In genomic region chr21:37669249-37669648, GRCh38 we compare ENCODE assay signal across 38 cellular contexts.
"Had no signal": no experiment of that assay in that cellular context is flagged by ENCODE, and none has a peak within 500 bp of the region (broad histone marks: within the 10 kb centered on the region; RNA-seq: fewer than 3 reads in every experiment).

No MANE protein-coding gene starts in this region.

- H3K9me3 Mint-ChIP-seq: activated B cell treated with CpG ODN at 0.5 μM for 24 hours; activated CD4-positive, alpha-beta memory T cell treated with anti-CD3 and anti-CD28 coated beads for 36 hours; activated naive CD8-positive, alpha-beta T cell treated with anti-CD3 and anti-CD28 coated beads for 36 hours; T-helper 1 cell treated with Interleukin-12 subunit alpha and Interleukin-12 subunit beta and Interleukin-4 antibody, amounts not matched to agents 30 μg/mL and 1 μg/mL, for 36 hours; T-helper 2 cell treated with Interferon-gamma antibody and Interleukin-4, amounts not matched to agents 5 μg/mL and 100 μg/mL, for 36 hours had no signal

- H3K4me2 ChIP-seq: SK-N-SH had no signal

- ATAC-seq: activated CD8-positive, alpha-beta memory T cell treated with anti-CD3 and anti-CD28 coated beads, Interleukin-2, amount 10 ng/mL, durations not matched to agents 7 days and 5 days; PC-3 had no signal

- H3K27me3 ChIP-seq: MG63, Peyer's patch, SJSA1 had no signal

- H3K4me1 Mint-ChIP-seq: activated B cell treated with CpG ODN at 0.5 μM for 24 hours; activated CD8-positive, alpha-beta memory T cell treated with anti-CD3 and anti-CD28 coated beads, Interleukin-2, amount 10 ng/mL, durations not matched to agents 7 days and 5 days; activated naive CD8-positive, alpha-beta T cell treated with anti-CD3 and anti-CD28 coated beads for 36 hours had no signal

- H3K36me3 Mint-ChIP-seq: activated CD4-positive, alpha-beta memory T cell treated with anti-CD3 and anti-CD28 coated beads for 36 hours; activated CD8-positive, alpha-beta memory T cell treated with anti-CD3 and anti-CD28 coated beads, Interleukin-2, amount 10 ng/mL, durations not matched to agents 7 days and 5 days; activated naive CD8-positive, alpha-beta T cell treated with anti-CD3 and anti-CD28 coated beads for 36 hours had no signal

- DNase-seq: activated B cell treated with CpG ODN at 0.5 μM for 24 hours; activated CD4-positive, alpha-beta memory T cell treated with anti-CD3 and anti-CD28 coated beads for 36 hours; activated CD4-positive, alpha-beta T cell treated with anti-CD3 and anti-CD28 coated beads for 4 hours; activated CD4-positive, alpha-beta T cell treated with anti-CD3 and anti-CD28 coated beads, Interleukin-2, amount 50 U/mL, for 1 hour; activated CD4-positive, CD25-positive, alpha-beta regulatory T cell treated with anti-CD3 and anti-CD28 coated beads, Interleukin-2, amount 50 U/mL, for 72 hours; activated CD8-positive, alpha-beta memory T cell treated with anti-CD3 and anti-CD28 coated beads for 24 hours; activated CD8-positive, alpha-beta memory T cell treated with anti-CD3 and anti-CD28 coated beads, Interleukin-2, amount 10 ng/mL, durations not matched to agents 7 days and 5 days; activated CD8-positive, alpha-beta memory T cell treated with anti-CD3 and anti-CD28 coated beads, Interleukin-2, amount 50 U/mL, for 48 hours; activated effector memory CD4-positive, alpha-beta T cell treated with anti-CD3 and anti-CD28 coated beads, Interleukin-2, amount 50 U/mL, for 16 hours; activated naive CD4-positive, alpha-beta T cell; activated naive CD4-positive, alpha-beta T cell treated with anti-CD3 and anti-CD28 coated beads, Interleukin-2, amount 50 U/mL, for 16 hours; activated naive CD8-positive, alpha-beta T cell treated with anti-CD3 and anti-CD28 coated beads for 36 hours; activated T-cell treated with anti-CD3 and anti-CD28 coated beads, Interleukin-2, amount 50 U/mL, for 48 hours; amniotic stem cell; aorta; brain microvascular endothelial cell; central memory CD4-positive, alpha-beta T cell; MG63; MV-4-11; NCI-H1092; NCI-H1417; NCI-H146; NCI-H187; NCI-H2029 treated with DMSO at 0.1 percent for 48 hours; NCI-H2107; NCI-H2171; NCI-H510A; NCI-H526; NCI-H748 treated with DMSO at 0.1 percent for 48 hours; NK-92 treated with Interleukin-12 subunit alpha and Interleukin-12 subunit beta, amount 100 ng/mL, for 24 hours; PC-3; Peyer's patch; RPMI8226; SHP77 treated with DMSO at 0.1 percent for 48 hours; SK-N-SH had no signal

- H3K9me3 ChIP-seq: MG63, Peyer's patch, SJSA1, SK-N-SH had no signal

- H3K4me3 Mint-ChIP-seq: activated B cell treated with CpG ODN at 0.5 μM for 24 hours; activated CD4-positive, alpha-beta memory T cell treated with anti-CD3 and anti-CD28 coated beads for 36 hours; activated CD8-positive, alpha-beta memory T cell treated with anti-CD3 and anti-CD28 coated beads, Interleukin-2, amount 10 ng/mL, durations not matched to agents 7 days and 5 days; activated naive CD8-positive, alpha-beta T cell treated with anti-CD3 and anti-CD28 coated beads for 36 hours; T-helper 1 cell treated with Interleukin-12 subunit alpha and Interleukin-12 subunit beta and Interleukin-4 antibody, amounts not matched to agents 30 μg/mL and 1 μg/mL, for 36 hours; T-helper 2 cell treated with Interferon-gamma antibody and Interleukin-4, amounts not matched to agents 5 μg/mL and 100 μg/mL, for 36 hours had no signal

- H3K9ac ChIP-seq: SK-N-SH had no signal

- H3K27ac Mint-ChIP-seq: activated B cell treated with CpG ODN at 0.5 μM for 24 hours; activated CD4-positive, alpha-beta memory T cell treated with anti-CD3 and anti-CD28 coated beads for 36 hours; activated CD8-positive, alpha-beta memory T cell treated with anti-CD3 and anti-CD28 coated beads, Interleukin-2, amount 10 ng/mL, durations not matched to agents 7 days and 5 days; activated naive CD8-positive, alpha-beta T cell treated with anti-CD3 and anti-CD28 coated beads for 36 hours; T-helper 1 cell treated with Interleukin-12 subunit alpha and Interleukin-12 subunit beta and Interleukin-4 antibody, amounts not matched to agents 30 μg/mL and 1 μg/mL, for 36 hours; T-helper 2 cell treated with Interferon-gamma antibody and Interleukin-4, amounts not matched to agents 5 μg/mL and 100 μg/mL, for 36 hours had no signal

- H3K27ac ChIP-seq: brain microvascular endothelial cell, Peyer's patch, SJSA1 had no signal

- H3K4me3 ChIP-seq: MG63, Peyer's patch, SJSA1 had no signal

- H3K4me1 ChIP-seq: Peyer's patch had no signal

- H3K36me3 ChIP-seq: brain microvascular endothelial cell, MG63, Peyer's patch, SJSA1 had no signal
